In the genomic region with DNA sequence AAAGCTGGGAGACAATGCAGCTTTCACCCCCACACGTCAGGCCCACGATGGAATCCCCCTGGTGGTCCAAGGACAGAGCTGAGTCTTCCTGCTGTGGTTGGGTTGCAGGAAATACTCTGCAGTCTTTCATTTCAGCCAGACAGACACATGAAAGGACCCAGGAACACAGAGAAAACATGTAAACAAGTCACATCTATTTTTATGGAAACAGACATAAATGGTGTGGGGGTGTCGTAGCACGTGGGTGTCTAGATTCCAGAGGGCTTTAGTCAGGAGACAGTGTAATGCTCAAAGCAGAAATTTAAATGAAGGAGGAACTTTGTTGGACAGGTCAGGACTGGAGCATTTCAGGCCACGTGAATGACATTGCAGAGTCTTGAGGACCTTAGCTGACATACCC, we compare ENCODE assay signal across 25 cellular contexts.
DNase-seq lines count a peak whose midpoint lies in the region; ATAC-seq and TF ChIP-seq lines count a peak whose summit lies in the region.
"Had no signal": no experiment of that assay in that cellular context is flagged by ENCODE, and none has a peak within 500 bp of the region (broad histone marks: within the 10 kb centered on the region; RNA-seq: fewer than 3 reads in every experiment).

No MANE protein-coding gene starts in this region.

- no peaks in the 10 kb centered on the region for H3K79me2 ChIP-seq in GM23338 (replicated peaks; ENCODE audit: insufficient read depth)

- no peaks in the 10 kb centered on the region for H3K9me2 ChIP-seq in GM23338 (ENCODE audit: insufficient read depth)

- no peak overlapping the region for H3K4me3 ChIP-seq in GM23338
- no peak overlapping the region for H3K4me3 ChIP-seq in fibroblast of mammary gland (ENCODE audit: control insufficient read depth, low read depth, low read length)
- no peak overlapping the region for H3K4me3 ChIP-seq in retinal pigment epithelial cell (ENCODE audit: low read length)
- H3K4me3 ChIP-seq: heart left ventricle, left ventricle myocardium inferior, mucosa of descending colon, stomach, transverse colon had no signal

- no peaks in the 10 kb centered on the region for H3K36me3 ChIP-seq in GM23338 (ENCODE audit: insufficient read depth)
- H3K36me3 ChIP-seq: heart left ventricle, left ventricle myocardium inferior, stomach, transverse colon had no signal

- H3K4me2 ChIP-seq in GM23338 = no peak overlapping the region

- H3K36me3 Mint-ChIP-seq in GM23338 (ENCODE audit: low read depth) (no peaks in the 10 kb centered on the region), WTC11 (no peaks in the 10 kb centered on the region)
- no peaks in the 10 kb centered on the region for H3K36me3 Mint-ChIP-seq in activated CD8-positive, alpha-beta T cell treated with anti-CD3 and anti-CD28 coated beads for 36 hours (ENCODE audit: low read depth)
- H3K36me3 Mint-ChIP-seq: T-cell had no signal

- no peak overlapping the region; the same call in 1 of the 2 replicates for H3K27ac Mint-ChIP-seq in GM23338
- H3K27ac Mint-ChIP-seq in WTC11 = no peak overlapping the region
- no peak overlapping the region for H3K27ac Mint-ChIP-seq in activated CD8-positive, alpha-beta T cell treated with anti-CD3 and anti-CD28 coated beads for 36 hours
- H3K27ac Mint-ChIP-seq: B cell, T-cell had no signal

- H3K9me3 Mint-ChIP-seq in GM23338 (no peaks in the 10 kb centered on the region), WTC11 (no peaks in the 10 kb centered on the region)
- peaks cover 2% of the 10 kb centered on the region for H3K9me3 Mint-ChIP-seq in activated CD8-positive, alpha-beta T cell treated with anti-CD3 and anti-CD28 coated beads for 36 hours

- H3K4me3 Mint-ChIP-seq in GM23338 = no peak overlapping the region
- no peak overlapping the region for H3K4me3 Mint-ChIP-seq in WTC11
- H3K4me3 Mint-ChIP-seq in activated CD8-positive, alpha-beta T cell treated with anti-CD3 and anti-CD28 coated beads for 36 hours = no peak overlapping the region
- H3K4me3 Mint-ChIP-seq: B cell, T-cell had no signal

- no peaks in the 10 kb centered on the region for H4K20me1 ChIP-seq in GM23338 (replicated peaks; ENCODE audit: insufficient read depth)

- POLR2A ChIA-PET in WTC11 (lab: Charles Lee) = interaction anchor here (0.6 kb wide), 1 partner anchor 496 kb away, joined by 3 read pairs; no protein-coding TSS in a partner anchor
- POLR2A ChIA-PET in activated CD8-positive, alpha-beta T cell treated with anti-CD3 and anti-CD28 coated beads for 36 hours (lab: Charles Lee) = no interaction called here

- intact Hi-C loops in activated CD8-positive, alpha-beta T cell treated with anti-CD3 and anti-CD28 coated beads for 36 hours (cut with micrococcal nuclease) = no loop called here

- TF ChIP-seq CTCF in GM23338 (conservative IDR thresholded peaks at IDR 0.05; ENCODE audit: low read depth in 2 of 2) = peak; percentile 10 to 24; a peak in 1 of 4 replicates
- TF ChIP-seq CTCF in WTC11 (IDR thresholded peaks at IDR 0.05) = no peak
- no peak for TF ChIP-seq CTCF in fibroblast of mammary gland (conservative IDR thresholded peaks at IDR 0.05; ENCODE audit: control insufficient read depth, insufficient read depth, low read depth, low read length)
- TF ChIP-seq CTCF in retinal pigment epithelial cell (conservative IDR thresholded peaks at IDR 0.05; ENCODE audit: low read depth, low read length) = no peak
- no peak for TF ChIP-seq CTCF in activated CD8-positive, alpha-beta T cell treated with anti-CD3 and anti-CD28 coated beads for 36 hours (IDR thresholded peaks at IDR 0.05)

- H3K4me1 ChIP-seq in GM23338 (ENCODE audit: insufficient read depth) = peaks cover 6% of the 10 kb centered on the region; the same call in 1 of the 2 replicates
- H3K4me1 ChIP-seq: heart left ventricle, left ventricle myocardium inferior, stomach, transverse colon had no signal

- H3K27me3 Mint-ChIP-seq in GM23338 (ENCODE audit: insufficient read depth, low read depth, poor library complexity) = no peaks in the 10 kb centered on the region
- no peaks in the 10 kb centered on the region for H3K27me3 Mint-ChIP-seq in WTC11 (ENCODE audit: low read depth)
- H3K27me3 Mint-ChIP-seq in activated CD8-positive, alpha-beta T cell treated with anti-CD3 and anti-CD28 coated beads for 36 hours = no peaks in the 10 kb centered on the region
- H3K27me3 Mint-ChIP-seq: T-cell had no signal

- H3K27me3 ChIP-seq in GM23338 (ENCODE audit: insufficient read depth) = no peaks in the 10 kb centered on the region
- H3K27me3 ChIP-seq: heart left ventricle, stomach, transverse colon had no signal

- DNase-seq in GM23338 (ENCODE audit: low spot score) (peak; percentile 18), WTC11 (ENCODE audit: low spot score) (no peak), fibroblast of mammary gland (ENCODE audit: low read depth) (peak; percentile 27), retinal pigment epithelial cell (ENCODE audit: low read depth) (peak; percentile 4), dedifferentiated amniotic fluid mesenchymal stem cell (ENCODE audit: extremely low spot score) (no peak), 8988T (no peak)
- DNase-seq in activated CD8-positive, alpha-beta T cell treated with anti-CD3 and anti-CD28 coated beads for 36 hours = no peak
- DNase-seq: activated gamma-delta T cell; amniotic stem cell; cerebellar nuclear complex; effector memory CD4-positive, alpha-beta T cell; heart left ventricle; left ventricle myocardium inferior; mucosa of descending colon; MV-4-11; NCI-H187 treated with DMSO at 0.1 percent for 48 hours; NCI-H226; OCI-M1; SHP77; stimulated activated CD4-positive, alpha-beta T cell treated with anti-CD3 and anti-CD28 coated beads, Interleukin-4, amount 100 ng/mL, for 1 hour; stomach; T-cell; transverse colon had no signal

- H3K4me1 Mint-ChIP-seq in GM23338 = peaks cover 16% of the 10 kb centered on the region
- peaks cover 27% of the 10 kb centered on the region for H3K4me1 Mint-ChIP-seq in WTC11
- H3K4me1 Mint-ChIP-seq in activated CD8-positive, alpha-beta T cell treated with anti-CD3 and anti-CD28 coated beads for 36 hours (ENCODE audit: low read depth) = no peaks in the 10 kb centered on the region
- H3K4me1 Mint-ChIP-seq: B cell, T-cell had no signal

- no peak overlapping the region for H2AFZ ChIP-seq in GM23338

- no peak; the same call in 2 of the 3 replicates for ATAC-seq in GM23338
- ATAC-seq in WTC11 = peak; percentile 57
- no peak for ATAC-seq in HG03097 (IDR thresholded peaks at IDR 0.05; ENCODE audit: low FRiP score, unreplicated experiment)
- ATAC-seq in activated CD8-positive, alpha-beta T cell treated with anti-CD3 and anti-CD28 coated beads for 36 hours = no peak
- ATAC-seq: heart left ventricle, mucosa of descending colon, T-cell had no signal

- no peaks in the 10 kb centered on the region for H3F3A ChIP-seq in GM23338 (replicated peaks; ENCODE audit: low read depth)

- H3K27ac ChIP-seq in GM23338 (ENCODE audit: low read depth) = no peak overlapping the region
- H3K27ac ChIP-seq: heart left ventricle, left ventricle myocardium inferior, stomach, transverse colon had no signal

- CTCF ChIA-PET in WTC11 (lab: Charles Lee) = interaction anchor here (1.1 to 1.5 kb wide), 2 partner anchors 26 to 72 kb away, joined by 3 to 6 read pairs; no protein-coding TSS in a partner anchor
- CTCF ChIA-PET in activated CD8-positive, alpha-beta T cell treated with anti-CD3 and anti-CD28 coated beads for 36 hours (lab: Charles Lee) = no interaction called here

TF ChIP-seq in GM23338, 12 proteins besides CTCF, POLR2A, EP300 and RAD21 (continues in another document):
- TF ChIP-seq EZH2phosphoT487 (IDR thresholded peaks at IDR 0.05; ENCODE audit: unreplicated experiment) = no peak

TF ChIP-seq in WTC11, 78 proteins besides CTCF, POLR2A, EP300 and RAD21 (continues in another document):
- TF ChIP-seq CBFB (CRISPR knock-in tag; IDR thresholded peaks at IDR 0.05; ENCODE audit: low read depth) (no peak), JAZF1 (CRISPR knock-in tag; IDR thresholded peaks at IDR 0.05) (no peak), ZNF121 (CRISPR knock-in tag; IDR thresholded peaks at IDR 0.05) (no peak), ZNF512 (CRISPR knock-in tag; IDR thresholded peaks at IDR 0.05; ENCODE audit: borderline replicate concordance) (no peak), TEAD4 (CRISPR knock-in tag; IDR thresholded peaks at IDR 0.05) (no peak), ZBTB21 (CRISPR knock-in tag; IDR thresholded peaks at IDR 0.05; ENCODE audit: borderline replicate concordance) (no peak), NFE2L1 (CRISPR knock-in tag; IDR thresholded peaks at IDR 0.05) (no peak), E2F4 (CRISPR knock-in tag; IDR thresholded peaks at IDR 0.05; ENCODE audit: borderline replicate concordance, low read depth) (no peak), HMGA2 (CRISPR knock-in tag; IDR thresholded peaks at IDR 0.05) (no peak)
- TF ChIP-seq, protein P1, sequence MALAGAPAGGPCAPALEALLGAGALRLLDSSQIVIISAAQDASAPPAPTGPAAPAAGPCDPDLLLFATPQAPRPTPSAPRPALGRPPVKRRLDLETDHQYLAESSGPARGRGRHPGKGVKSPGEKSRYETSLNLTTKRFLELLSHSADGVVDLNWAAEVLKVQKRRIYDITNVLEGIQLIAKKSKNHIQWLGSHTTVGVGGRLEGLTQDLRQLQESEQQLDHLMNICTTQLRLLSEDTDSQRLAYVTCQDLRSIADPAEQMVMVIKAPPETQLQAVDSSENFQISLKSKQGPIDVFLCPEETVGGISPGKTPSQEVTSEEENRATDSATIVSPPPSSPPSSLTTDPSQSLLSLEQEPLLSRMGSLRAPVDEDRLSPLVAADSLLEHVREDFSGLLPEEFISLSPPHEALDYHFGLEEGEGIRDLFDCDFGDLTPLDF (CRISPR knock-in tag; IDR thresholded peaks at IDR 0.05) = no peak

Comparison
In these comparisons a context has a peak if more than half of its experiments do, and no peak if none do; other contexts are left out.
1. DNase-seq: peak in GM23338 (single experiment), fibroblast of mammary gland (single experiment) and retinal pigment epithelial cell (single experiment); none in WTC11 (single experiment), activated CD8-positive, alpha-beta T cell treated with anti-CD3 and anti-CD28 coated beads for 36 hours (single experiment), dedifferentiated amniotic fluid mesenchymal stem cell (single experiment) and 8988T (single experiment).
2. CTCF ChIP-seq: peak in GM23338 (2 of 2); none in WTC11 (single experiment), fibroblast of mammary gland (single experiment), retinal pigment epithelial cell (single experiment) and activated CD8-positive, alpha-beta T cell treated with anti-CD3 and anti-CD28 coated beads for 36 hours (single experiment).